Comparison of ENCODE assay signal across 29 cellular contexts in the genomic region with DNA sequence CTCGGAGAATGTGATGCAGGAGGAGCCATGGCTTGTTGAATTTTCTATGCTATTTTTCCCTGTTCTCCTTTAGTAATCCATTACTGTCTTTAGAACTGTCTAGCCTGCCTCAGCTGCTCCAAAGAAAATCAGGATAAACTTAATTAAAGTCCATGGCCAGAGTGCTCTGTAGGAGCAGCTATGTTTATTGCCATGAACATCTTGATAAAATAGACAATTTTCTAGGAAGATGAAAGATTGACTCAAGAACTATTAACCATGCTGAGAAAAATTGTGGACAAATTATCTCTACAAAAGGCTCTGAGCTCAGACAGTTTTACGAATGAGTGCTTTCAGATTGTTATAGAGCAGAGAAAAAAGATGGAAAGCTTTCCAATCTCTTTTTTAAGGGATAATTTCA.
"Had no signal": no experiment of that assay in that cellular context is flagged by ENCODE, and none has a peak within 500 bp of the region (broad histone marks: within the 10 kb centered on the region; RNA-seq: fewer than 3 reads in every experiment).

No MANE protein-coding gene starts in this region.

- H3K27ac ChIP-seq: stomach, suprapubic skin, testis, thoracic aorta, thyroid gland, tibial artery, tibial nerve, transverse colon, upper lobe of left lung, upper lobe of right lung, uterus, vagina had no signal

- H3K4me3 ChIP-seq: stomach, suprapubic skin, testis, thoracic aorta, thyroid gland, tibial artery, tibial nerve, transverse colon, upper lobe of left lung, upper lobe of right lung, uterus, vagina had no signal

- DNase-seq: stimulated activated CD4-positive, alpha-beta T cell treated with anti-CD3 and anti-CD28 coated beads, Interleukin-2, amount 100 ng/mL, for 48 hours; stimulated activated CD4-positive, alpha-beta T cell treated with anti-CD3 and anti-CD28 coated beads, Interleukin-4, amount 100 ng/mL, for 1 hour; stimulated activated CD4-positive, alpha-beta T cell treated with anti-CD3 and anti-CD28 coated beads, Interleukin-4, amount 100 ng/mL, for 24 hours; stimulated activated CD4-positive, alpha-beta T cell treated with anti-CD3 and anti-CD28 coated beads, Interleukin-4, amount 100 ng/mL, for 4 hours; stimulated activated CD8-positive, alpha-beta memory T cell treated with anti-CD3 and anti-CD28 coated beads, Interleukin-4, amount 100 ng/mL, for 48 hours; stimulated activated naive B cell treated with anti-CD40 and anti-IgM and Interleukin-4, amounts not matched to agents 10 μg/mL and 1 μg/mL and 100 μg/mL, for 72 hours; stimulated activated naive CD4-positive, alpha-beta T cell; stimulated activated naive CD4-positive, alpha-beta T cell treated with Interleukin-2 at 50 U/mL for 16 hours; stimulated activated naive CD8-positive, alpha-beta T cell treated with anti-CD3 and anti-CD28 coated beads, Interleukin-15, amount 100 ng/mL, for 72 hours; stimulated activated naive CD8-positive, alpha-beta T cell treated with anti-CD3 and anti-CD28 coated beads, Interleukin-15, Interleukin-2, amounts not matched to agents 100 U/mL and 50 U/mL, for 24 hours; stomach; substantia nigra; testis; thyroid gland; tibial artery; transverse colon; trophoblast cell; upper lobe of left lung; upper lobe of right lung; uterus had no signal

- H3K9me3 ChIP-seq: stomach, suprapubic skin, testis, thoracic aorta, thyroid gland, tibial artery, tibial nerve, transverse colon, upper lobe of left lung, upper lobe of right lung, uterus, vagina had no signal

- H3K4me3 Mint-ChIP-seq: stimulated activated effector memory CD8-positive, alpha-beta T cell treated with anti-CD3 and anti-CD28 coated beads, Interleukin-12 subunit alpha, Interleukin-12 subunit beta, amount 100 ng/mL, for 72 hours; stimulated activated memory B cell treated with anti-CD40 and anti-IgM and Interleukin-4, amounts not matched to agents 10 μg/mL and 1 μg/mL and 100 μg/mL, for 72 hours; stimulated activated naive B cell treated with anti-CD40 and anti-IgM and Interleukin-4, amounts not matched to agents 10 μg/mL and 1 μg/mL and 100 μg/mL, for 72 hours; stimulated activated naive CD8-positive, alpha-beta T cell treated with anti-CD3 and anti-CD28 coated beads, Interleukin-15, amount 100 ng/mL, for 72 hours; stimulated activated naive CD8-positive, alpha-beta T cell treated with anti-CD3 and anti-CD28 coated beads, Interleukin-15, Interleukin-2, amounts not matched to agents 100 ng/mL and 50 ng/mL, for 24 hours; type B pancreatic cell had no signal

- H3K4me1 Mint-ChIP-seq: stimulated activated effector memory CD8-positive, alpha-beta T cell treated with anti-CD3 and anti-CD28 coated beads, Interleukin-12 subunit alpha, Interleukin-12 subunit beta, amount 100 ng/mL, for 72 hours; stimulated activated memory B cell treated with anti-CD40 and anti-IgM and Interleukin-4, amounts not matched to agents 10 μg/mL and 1 μg/mL and 100 μg/mL, for 72 hours; stimulated activated naive B cell treated with anti-CD40 and anti-IgM and Interleukin-4, amounts not matched to agents 10 μg/mL and 1 μg/mL and 100 μg/mL, for 72 hours; stimulated activated naive CD8-positive, alpha-beta T cell treated with anti-CD3 and anti-CD28 coated beads, Interleukin-15, amount 100 ng/mL, for 72 hours had no signal

- H3K27me3 Mint-ChIP-seq: stimulated activated memory B cell treated with anti-CD40 and anti-IgM and Interleukin-4, amounts not matched to agents 10 μg/mL and 1 μg/mL and 100 μg/mL, for 72 hours had no signal

- H3K27ac Mint-ChIP-seq: stimulated activated effector memory CD8-positive, alpha-beta T cell treated with anti-CD3 and anti-CD28 coated beads, Interleukin-12 subunit alpha, Interleukin-12 subunit beta, amount 100 ng/mL, for 72 hours; stimulated activated memory B cell treated with anti-CD40 and anti-IgM and Interleukin-4, amounts not matched to agents 10 μg/mL and 1 μg/mL and 100 μg/mL, for 72 hours; stimulated activated naive B cell treated with anti-CD40 and anti-IgM and Interleukin-4, amounts not matched to agents 10 μg/mL and 1 μg/mL and 100 μg/mL, for 72 hours; stimulated activated naive CD8-positive, alpha-beta T cell treated with anti-CD3 and anti-CD28 coated beads, Interleukin-15, amount 100 ng/mL, for 72 hours; stimulated activated naive CD8-positive, alpha-beta T cell treated with anti-CD3 and anti-CD28 coated beads, Interleukin-15, Interleukin-2, amounts not matched to agents 100 ng/mL and 50 ng/mL, for 24 hours; type B pancreatic cell had no signal

- ATAC-seq: stimulated activated effector memory CD8-positive, alpha-beta T cell treated with anti-CD3 and anti-CD28 coated beads, Interleukin-12 subunit alpha, Interleukin-12 subunit beta, amount 100 ng/mL, for 72 hours; stimulated activated memory B cell treated with anti-CD40 and anti-IgM and Interleukin-4, amounts not matched to agents 10 μg/mL and 1 μg/mL and 100 μg/mL, for 72 hours; stimulated activated naive B cell treated with anti-CD40 and anti-IgM and Interleukin-4, amounts not matched to agents 10 μg/mL and 1 μg/mL and 100 μg/mL, for 72 hours; stimulated activated naive CD8-positive, alpha-beta T cell treated with anti-CD3 and anti-CD28 coated beads, Interleukin-15, amount 100 ng/mL, for 72 hours; stimulated activated naive CD8-positive, alpha-beta T cell treated with anti-CD3 and anti-CD28 coated beads, Interleukin-15, Interleukin-2, amounts not matched to agents 100 U/mL and 50 U/mL, for 24 hours; upper lobe of right lung had no signal

- FAIRE-seq: urothelium cell line had no signal

- H3K27me3 ChIP-seq: stomach, suprapubic skin, testis, thyroid gland, tibial artery, tibial nerve, transverse colon, upper lobe of left lung, upper lobe of right lung, uterus, vagina had no signal

- H3K36me3 ChIP-seq: stomach, suprapubic skin, thoracic aorta, thyroid gland, tibial artery, tibial nerve, transverse colon, upper lobe of left lung, upper lobe of right lung, uterus, vagina had no signal

- H3K4me1 ChIP-seq: stomach, suprapubic skin, testis, thyroid gland, tibial nerve, upper lobe of left lung, upper lobe of right lung, uterus had no signal

- H3K36me3 Mint-ChIP-seq: stimulated activated effector memory CD8-positive, alpha-beta T cell treated with anti-CD3 and anti-CD28 coated beads, Interleukin-12 subunit alpha, Interleukin-12 subunit beta, amount 100 ng/mL, for 72 hours; stimulated activated memory B cell treated with anti-CD40 and anti-IgM and Interleukin-4, amounts not matched to agents 10 μg/mL and 1 μg/mL and 100 μg/mL, for 72 hours; stimulated activated naive B cell treated with anti-CD40 and anti-IgM and Interleukin-4, amounts not matched to agents 10 μg/mL and 1 μg/mL and 100 μg/mL, for 72 hours had no signal
